In genomic region chr7:96401200-96401599, GRCh38 we compare ENCODE assay signal across 14 cellular contexts.
DNase-seq lines count a peak whose midpoint lies in the region; ATAC-seq, FAIRE-seq and TF ChIP-seq lines count a peak whose summit lies in the region.
"Had no signal": no experiment of that assay in that cellular context is flagged by ENCODE, and none has a peak within 500 bp of the region (broad histone marks: within the 10 kb centered on the region; RNA-seq: fewer than 3 reads in every experiment).

No MANE protein-coding gene starts in this region.

- H3K27me3 ChIP-seq in left ventricle myocardium inferior (ENCODE audit: low read depth): no peaks in the 10 kb centered on the region
- no peaks in the 10 kb centered on the region for H3K27me3 ChIP-seq in endothelial cell of umbilical vein (ENCODE audit: control insufficient read depth in 2 of 2, insufficient read depth in 2 of 2, low read length in 2 of 2)
- H3K27me3 ChIP-seq in right lobe of liver: no peaks in the 10 kb centered on the region
- H3K27me3 ChIP-seq: MG63, SJCRH30 had no signal

- H2AFZ ChIP-seq in endothelial cell of umbilical vein (ENCODE audit: low read depth, low read length): no peak overlapping the region

- BruUV-seq in endothelial cell of umbilical vein (replicated peaks; lab: Mats Ljungman, UMichigan): no TSS peak

- no peaks in the 10 kb centered on the region for H3K36me3 ChIP-seq in left ventricle myocardium inferior
- H3K36me3 ChIP-seq in endothelial cell of umbilical vein (ENCODE audit: control insufficient read depth in 2 of 2, extremely low read depth in 1 of 2, insufficient read depth in 2 of 2, low read length in 2 of 2): no peaks in the 10 kb centered on the region
- no peaks in the 10 kb centered on the region for H3K36me3 ChIP-seq in right lobe of liver
- H3K36me3 ChIP-seq: MG63, SJCRH30 had no signal

- H3K9ac ChIP-seq in endothelial cell of umbilical vein (replicated peaks; ENCODE audit: extremely low read depth, insufficient read depth, low read length): no peak overlapping the region

- H3K4me1 ChIP-seq in left ventricle myocardium inferior (peaks cover 12% of the 10 kb centered on the region), endothelial cell of umbilical vein (ENCODE audit: control insufficient read depth, extremely low read depth, insufficient read depth, low read length) (no peaks in the 10 kb centered on the region), right lobe of liver (peaks cover 0 to 19% (median 6%) of the 10 kb centered on the region in 4 donors)
- H3K4me1 ChIP-seq: SJCRH30 had no signal

- no peak for TF ChIP-seq POLR2A in endothelial cell of umbilical vein (IDR thresholded peaks at IDR 0.05; ENCODE audit: low read depth, low read length)
- peak; percentile 69 for TF ChIP-seq POLR2A in right lobe of liver (IDR thresholded peaks at IDR 0.05)

- POLR2A ChIA-PET in endothelial cell of umbilical vein (lab: Charles Lee): no interaction called here

- intact Hi-C loops in left ventricle myocardium inferior (cut with micrococcal nuclease) (no loop called here), cardiac septum (cut with DNase I) (no loop called here), endothelial cell of umbilical vein (cut with micrococcal nuclease) (no loop called here), right lobe of liver (cut with DNase I) (no loop called here)

- no peak overlapping the region for H3K4me2 ChIP-seq in endothelial cell of umbilical vein (ENCODE audit: insufficient read depth, low read length)

- dilution Hi-C loops in endothelial cell of umbilical vein (cut with MboI; ENCODE audit: extremely low pct_ligation_motif_present, low sequenced_read_pairs): no loop called here

- peak; percentile 93 to 96 (median 94) for ATAC-seq in right lobe of liver
- no peak for ATAC-seq in GM18517 (IDR thresholded peaks at IDR 0.05; ENCODE audit: unreplicated experiment)

- H3K4me3 ChIP-seq in left ventricle myocardium inferior: no peak overlapping the region
- H3K4me3 ChIP-seq in endothelial cell of umbilical vein (replicated peaks in 1 of 3; ENCODE audit: insufficient read depth in 1 of 3, low read depth in 1 of 3, low read length in 3 of 3): no peak overlapping the region
- no peak overlapping the region for H3K4me3 ChIP-seq in right lobe of liver
- H3K4me3 ChIP-seq: MG63, SJCRH30 had no signal

- H3K27ac ChIP-seq in left ventricle myocardium inferior (replicated peaks) (peak overlapping the region; percentile 44), endothelial cell of umbilical vein (ENCODE audit: insufficient read depth, low read depth, low read length) (no peak overlapping the region), right lobe of liver (peak overlapping the region in 1 of 3 donors; percentile 57)
- H3K27ac ChIP-seq: SJCRH30 had no signal

- no peaks in the 10 kb centered on the region for H4K20me1 ChIP-seq in endothelial cell of umbilical vein (replicated peaks; ENCODE audit: control insufficient read depth, extremely low read depth, insufficient read depth, low read length)

- TF ChIP-seq CTCF in left ventricle myocardium inferior (IDR thresholded peaks at IDR 0.05; ENCODE audit: borderline replicate concordance): no peak
- no peak for TF ChIP-seq CTCF in endothelial cell of umbilical vein (IDR thresholded peaks at IDR 0.05; ENCODE audit: extremely low read depth in 1 of 2, insufficient read depth in 1 of 2, low read depth in 1 of 2, low read length in 2 of 2)
- no peak for TF ChIP-seq CTCF in right lobe of liver (IDR thresholded peaks at IDR 0.05)

- no peaks in the 10 kb centered on the region for H3K79me2 ChIP-seq in endothelial cell of umbilical vein (ENCODE audit: control insufficient read depth, insufficient read depth, low read length)

- DNase-seq in left ventricle myocardium inferior (no peak), cardiac septum (ENCODE audit: low spot score) (no peak), endothelial cell of umbilical vein (ENCODE audit: low read depth, low spot score) (peak; percentile 68), right lobe of liver (peak in 2 of 3 donors; percentile 30 to 90), NCI-H1092 (lab: John Stamatoyannopoulos, UW) (no peak), COLO668 (lab: John Stamatoyannopoulos, UW; ENCODE audit: unreplicated experiment) (no peak), NCI-H446 (lab: John Stamatoyannopoulos, UW) (no peak)
- DNase-seq: DMS53, KG1, MG63, NCI-H1436 treated with DMSO at 0.1 percent for 48 hours, SJCRH30 had no signal

- no peaks in the 10 kb centered on the region for H3K9me1 ChIP-seq in endothelial cell of umbilical vein (replicated peaks; ENCODE audit: control insufficient read depth, extremely low read depth, insufficient read depth, low read length)

- H3K9me3 ChIP-seq in left ventricle myocardium inferior (replicated peaks) (no peaks in the 10 kb centered on the region), endothelial cell of umbilical vein (replicated peaks; ENCODE audit: control insufficient read depth, insufficient read depth, low read length) (no peaks in the 10 kb centered on the region), right lobe of liver (no peaks in the 10 kb centered on the region)
- H3K9me3 ChIP-seq: MG63, SJCRH30 had no signal

- no CpG with 5 or more reads among the region's 2 CpGs for WGBS in right lobe of liver (ENCODE audit: insufficient coverage, low coverage, low lambda C conversion rate, missing lambda C conversion rate)

- CTCF ChIA-PET in endothelial cell of umbilical vein (lab: Charles Lee): no interaction called here

- peak; percentile 71 for FAIRE-seq in endothelial cell of umbilical vein (lab: Jason Lieb, UNC)
- FAIRE-seq: H54 had no signal

TF ChIP-seq in endothelial cell of umbilical vein, 7 proteins besides CTCF, POLR2A, EP300 and RAD21:
- TF ChIP-seq POLR2AphosphoS5 (IDR thresholded peaks at IDR 0.05; ENCODE audit: insufficient read depth, low read depth, low read length) (no peak), MYC (IDR thresholded peaks at IDR 0.05; ENCODE audit: low read depth, low read length) (no peak), GATA2 (IDR thresholded peaks at IDR 0.05; ENCODE audit: insufficient read depth, insufficient read length, low read depth, low read length) (no peak), MAX (IDR thresholded peaks at IDR 0.05; ENCODE audit: insufficient read depth, insufficient read length) (no peak), FOS (IDR thresholded peaks at IDR 0.05; ENCODE audit: borderline replicate concordance, insufficient read depth, low read length) (no peak), JUN (IDR thresholded peaks at IDR 0.05; ENCODE audit: borderline replicate concordance, insufficient read depth, insufficient read length, low read depth) (no peak), EZH2 (IDR thresholded peaks at IDR 0.05; ENCODE audit: borderline replicate concordance, low read depth, low read length, severe bottlenecking) (no peak)

Comparison
In these comparisons a context has a peak if more than half of its experiments do, and no peak if none do; other contexts are left out.
1. DNase-seq: peak in endothelial cell of umbilical vein (single experiment) and right lobe of liver (2 of 3); none in left ventricle myocardium inferior (single experiment), cardiac septum (single experiment), NCI-H1092 (single experiment), COLO668 (single experiment) and NCI-H446 (0 of 2).